In genomic region chr1:25861316-25862286, GRCh38 we compare ENCODE assay signal across 1 cellular context.
TF ChIP-seq lines count a peak whose summit lies in the region.

No MANE protein-coding gene starts in this region.

TF ChIP-seq in IMR-90, 13 proteins besides CTCF, POLR2A, EP300 and RAD21:
- TF ChIP-seq CEBPB (IDR thresholded peaks at IDR 0.05; ENCODE audit: low read depth, low read length) (no peak), RFX5 (IDR thresholded peaks at IDR 0.05; ENCODE audit: low read depth, low read length) (no peak), SMC3 (IDR thresholded peaks at IDR 0.05; ENCODE audit: low read depth, low read length) (no peak), FOS (IDR thresholded peaks at IDR 0.05; ENCODE audit: low read depth, low read length) (no peak), MAZ (IDR thresholded peaks at IDR 0.05; ENCODE audit: borderline replicate concordance, low read depth, low read length) (no peak)
TF ChIP-seq in IMR-90: peak in this region for 0.
